In the genomic region with DNA sequence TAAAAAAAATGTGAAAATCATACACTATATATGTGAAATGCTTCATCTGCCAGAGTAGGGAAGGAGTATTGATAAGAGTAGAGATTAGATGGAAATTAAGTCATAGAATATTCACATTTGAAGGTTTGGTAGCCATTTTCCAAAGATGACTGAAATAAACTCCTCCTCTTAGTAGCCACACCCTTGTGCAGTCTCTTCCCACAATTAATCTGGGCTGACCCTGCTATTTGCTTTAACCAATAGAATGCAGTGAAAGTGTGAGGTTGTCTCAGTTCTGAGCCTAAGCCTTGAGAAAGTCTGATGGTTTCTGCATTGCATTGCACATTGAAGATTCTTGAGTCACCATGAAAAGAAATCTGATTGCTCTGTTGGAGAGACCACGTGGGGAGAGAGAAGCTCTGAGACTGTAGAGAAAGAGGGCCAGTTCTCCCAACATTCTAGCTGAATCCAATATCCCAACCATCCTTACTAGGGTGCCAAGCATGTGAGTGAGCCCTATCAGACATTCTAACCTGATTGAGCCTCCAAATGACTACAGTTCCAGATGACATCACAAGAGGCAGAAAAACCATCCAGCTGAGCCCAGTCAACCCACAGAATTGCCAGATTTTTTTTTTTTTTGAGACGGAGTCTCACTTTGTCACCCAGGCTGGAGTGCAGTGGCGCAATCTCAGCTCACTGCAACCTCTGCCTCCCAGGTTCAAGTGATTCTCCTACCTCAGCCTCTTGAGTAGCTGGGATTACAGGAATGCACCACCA, we compare ENCODE assay signal across 19 cellular contexts. TPM values are rescaled to one million over a fixed set of nuclear protein-coding genes. Genes with fewer than 3 reads are reported as not detected.
A peak's percentile ranks its signal among the peaks of the same experiment; 100 is the strongest.
DNase-seq lines count a peak whose midpoint lies in the region; ATAC-seq, FAIRE-seq and TF ChIP-seq lines count a peak whose summit lies in the region.
"Had no signal": no experiment of that assay in that cellular context is flagged by ENCODE, and none has a peak within 500 bp of the region (broad histone marks: within the 10 kb centered on the region; RNA-seq: fewer than 3 reads in every experiment).

No MANE protein-coding gene starts in this region.

- TF ChIP-seq RAD21 in HCT116 (IDR thresholded peaks at IDR 0.05; ENCODE audit: low read depth) (no peak), K562 (CRISPR knock-in tag; conservative IDR thresholded peaks at IDR 0.05 in 1 of 2, IDR thresholded peaks at IDR 0.05 in 1 of 2) (no peak)

- no peak overlapping the region for H3K27ac ChIP-seq in GM23338 (ENCODE audit: low read depth)
- H3K27ac ChIP-seq in HCT116 (ENCODE audit: low read depth, low read length): no peak overlapping the region
- H3K27ac ChIP-seq in K562 (ENCODE audit: extremely low read depth, low read depth, low read length): no peak overlapping the region

- H3K4me1 ChIP-seq in GM23338 (ENCODE audit: insufficient read depth) (no peaks in the 10 kb centered on the region), HCT116 (ENCODE audit: control insufficient read depth in 1 of 2, insufficient read depth in 2 of 2, low read length in 2 of 2) (no peaks in the 10 kb centered on the region; a peak in 1 of 4 replicates), K562 (replicated peaks in 1 of 2; ENCODE audit: control insufficient read depth in 2 of 2, insufficient read depth in 2 of 2, low read length in 2 of 2) (no peaks in the 10 kb centered on the region)

- no peak for TF ChIP-seq POLR2A in HCT116 (IDR thresholded peaks at IDR 0.05; ENCODE audit: borderline replicate concordance, extremely low read depth, insufficient read depth, insufficient read length)
- TF ChIP-seq POLR2A in K562 (conservative IDR thresholded peaks at IDR 0.05): no peak

- CTCF ChIA-PET in HCT116 (lab: Charles Lee): no interaction called here
- CTCF ChIA-PET in K562 (lab: Yijun Ruan, JAX; ENCODE audit: low intra/inter-chr PET ratio): no interaction called here

- no peaks in the 10 kb centered on the region for H3K79me2 ChIP-seq in GM23338 (replicated peaks; ENCODE audit: insufficient read depth)
- H3K79me2 ChIP-seq in HCT116 (ENCODE audit: insufficient read depth, low read length): no peaks in the 10 kb centered on the region
- no peaks in the 10 kb centered on the region for H3K79me2 ChIP-seq in K562 (ENCODE audit: control insufficient read depth, insufficient read depth, low read length)

- H3K27me3 ChIP-seq in GM23338 (ENCODE audit: insufficient read depth) (no peaks in the 10 kb centered on the region), HCT116 (ENCODE audit: insufficient read depth, low read length) (no peaks in the 10 kb centered on the region), K562 (ENCODE audit: control insufficient read depth in 2 of 2, insufficient read depth in 2 of 2, low read length in 2 of 2) (no peaks in the 10 kb centered on the region)

- H4K20me1 ChIP-seq in GM23338 (replicated peaks; ENCODE audit: insufficient read depth) (no peaks in the 10 kb centered on the region), HCT116 (ENCODE audit: insufficient read depth) (no peaks in the 10 kb centered on the region), K562 (replicated peaks; ENCODE audit: control insufficient read depth, insufficient read depth, low read length) (no peaks in the 10 kb centered on the region)

- H3K36me3 ChIP-seq in GM23338 (ENCODE audit: insufficient read depth) (no peaks in the 10 kb centered on the region), HCT116 (ENCODE audit: control insufficient read depth in 1 of 2, insufficient read depth in 2 of 2, low read length in 2 of 2) (no peaks in the 10 kb centered on the region), K562 (ENCODE audit: control insufficient read depth, insufficient read depth, low read length) (no peaks in the 10 kb centered on the region)

- no peak overlapping the region for H3K4me3 Mint-ChIP-seq in GM23338
- H3K4me3 Mint-ChIP-seq: CD4-positive, alpha-beta memory T cell; HFFc6 had no signal

- H3K27me3 Mint-ChIP-seq in GM23338 (ENCODE audit: insufficient read depth, low read depth, poor library complexity): peaks cover 2% of the 10 kb centered on the region
- H3K27me3 Mint-ChIP-seq: CD4-positive, alpha-beta memory T cell had no signal

- no peaks in the 10 kb centered on the region; the same call in 2 of the 3 replicates for H3K36me3 Mint-ChIP-seq in GM23338 (ENCODE audit: low read depth)
- peaks cover 5% of the 10 kb centered on the region in 2 donors for H3K36me3 Mint-ChIP-seq in activated naive CD4-positive, alpha-beta T cell treated with anti-CD3 and anti-CD28 coated beads, Interleukin-2, amount 50 U/mL, for 72 hours

- POLR2A ChIA-PET in HCT116 (lab: Charles Lee) (no interaction called here), K562 (lab: Yijun Ruan, JAX) (no interaction called here)

- intact Hi-C loops in HCT116 (cut with micrococcal nuclease) (no loop called here), K562 (cut with micrococcal nuclease) (no loop called here)

- no peaks in the 10 kb centered on the region for H3K9me1 ChIP-seq in K562 (ENCODE audit: control insufficient read depth, insufficient read depth, low read length)

- no peak overlapping the region for H3K4me2 ChIP-seq in GM23338
- H3K4me2 ChIP-seq in HCT116 (ENCODE audit: low read length): no peak overlapping the region
- H3K4me2 ChIP-seq in K562 (ENCODE audit: insufficient read depth, low read length): no peak overlapping the region

- RAD21 ChIA-PET in HCT116 (lab: Charles Lee; ENCODE audit: low non-redundant PET in 1 of 2, low total read pairs in 2 of 2, uncharacterized antibody in 2 of 2, unreplicated experiment in 2 of 2): no interaction called here

- BruUV-seq in HCT116 (replicated peaks; lab: Mats Ljungman, UMichigan) (no TSS peak), K562 (replicated peaks; lab: Mats Ljungman, UMichigan) (no TSS peak)

- DNase-seq in GM23338 (ENCODE audit: low spot score): no peak
- no peak for DNase-seq in HCT116 (ENCODE audit: low read depth, low spot score)
- no peak for DNase-seq in K562 (ENCODE audit: extremely low read depth in 1 of 4, low spot score in 3 of 4)
- DNase-seq in activated naive CD4-positive, alpha-beta T cell treated with anti-CD3 and anti-CD28 coated beads, Interleukin-2, amount 50 U/mL, for 72 hours (ENCODE audit: low spot score in 2 of 2): no peak
- DNase-seq in stimulated activated CD4-positive, alpha-beta T cell treated with anti-CD3 and anti-CD28 coated beads, Interleukin-1b, Interleukin-23, amount 100 ng/mL, for 48 hours: no peak
- DNase-seq: C1 segment of cervical spinal cord; Calu3; CD4-positive, alpha-beta memory T cell; COR-L47; DMS53; DMS79 treated with DMSO at 0.1 percent for 48 hours; GF-D8; H7; HCEC 1CT; HFFc6 had no signal

- no peaks in the 10 kb centered on the region for H3K9me2 ChIP-seq in GM23338 (ENCODE audit: insufficient read depth)
- H3K9me2 ChIP-seq in HCT116 (ENCODE audit: insufficient read depth): no peaks in the 10 kb centered on the region

- no peak overlapping the region for H3K9ac ChIP-seq in HCT116 (ENCODE audit: low read length)
- H3K9ac ChIP-seq in K562 (ENCODE audit: insufficient read depth in 1 of 2, low read depth in 2 of 2, low read length in 2 of 2): no peak overlapping the region

- H3K4me3 ChIP-seq in GM23338: no peak overlapping the region
- no peak overlapping the region for H3K4me3 ChIP-seq in HCT116 (replicated peaks in 1 of 2; ENCODE audit: low read depth in 1 of 2, low read length in 2 of 2)
- no peak overlapping the region for H3K4me3 ChIP-seq in K562

- no peak for TF ChIP-seq EP300 in K562 (IDR thresholded peaks at IDR 0.05; ENCODE audit: low read length)

- WGBS in K562 (ENCODE audit: insufficient coverage, low coverage, missing lambda C conversion rate): 68% methylated on average over 2 of the region's 3 CpGs

- H3F3A ChIP-seq in GM23338 (replicated peaks; ENCODE audit: low read depth): no peaks in the 10 kb centered on the region

- peaks cover 4% of the 10 kb centered on the region; the same call in 1 of the 3 replicates for H3K9me3 Mint-ChIP-seq in GM23338
- peaks cover 5 to 6% of the 10 kb centered on the region in 2 donors for H3K9me3 Mint-ChIP-seq in activated naive CD4-positive, alpha-beta T cell treated with anti-CD3 and anti-CD28 coated beads, Interleukin-2, amount 50 U/mL, for 72 hours

- H3K4me1 Mint-ChIP-seq in GM23338: no peaks in the 10 kb centered on the region
- H3K4me1 Mint-ChIP-seq: CD4-positive, alpha-beta memory T cell had no signal

- H2AFZ ChIP-seq in GM23338 (no peak overlapping the region), HCT116 (ENCODE audit: low read depth, low read length, poor library complexity, severe bottlenecking) (no peak overlapping the region), K562 (ENCODE audit: low read depth, low read length) (peak overlapping the region; percentile 33; the same call in 1 of the 2 replicates)

- no peak for TF ChIP-seq CTCF in GM23338 (conservative IDR thresholded peaks at IDR 0.05; ENCODE audit: low read depth in 2 of 2)
- no peak for TF ChIP-seq CTCF in HCT116 (IDR thresholded peaks at IDR 0.05 in 2 of 3, conservative IDR thresholded peaks at IDR 0.05 in 1 of 3; ENCODE audit: borderline replicate concordance in 1 of 3, insufficient read depth in 1 of 3, low read depth in 2 of 3, low read length in 2 of 3)
- no peak for TF ChIP-seq CTCF in K562 (IDR thresholded peaks at IDR 0.05 in 2 of 3, conservative IDR thresholded peaks at IDR 0.05 in 1 of 3; ENCODE audit: insufficient read depth in 2 of 3, low read depth in 1 of 3, low read length in 3 of 3)

- H3K9me3 ChIP-seq in HCT116 (ENCODE audit: control insufficient read depth in 1 of 2, insufficient read depth in 1 of 2, low read depth in 1 of 2, low read length in 2 of 2): no peaks in the 10 kb centered on the region
- H3K9me3 ChIP-seq in K562 (replicated peaks; ENCODE audit: control insufficient read depth, insufficient read depth, low read depth, low read length): no peaks in the 10 kb centered on the region

- no peak for ATAC-seq in GM23338
- peak; percentile 54; the same call in 1 of the 2 replicates for ATAC-seq in HCT116
- ATAC-seq in K562: peak; percentile 83
- no peak for ATAC-seq in activated naive CD4-positive, alpha-beta T cell treated with anti-CD3 and anti-CD28 coated beads, Interleukin-2, amount 50 U/mL, for 72 hours
- ATAC-seq in GM19397 (IDR thresholded peaks at IDR 0.05; ENCODE audit: unreplicated experiment): no peak

- H3K27ac Mint-ChIP-seq in GM23338: no peak overlapping the region
- no peak overlapping the region for H3K27ac Mint-ChIP-seq in activated naive CD4-positive, alpha-beta T cell treated with anti-CD3 and anti-CD28 coated beads, Interleukin-2, amount 50 U/mL, for 72 hours
- H3K27ac Mint-ChIP-seq: CD4-positive, alpha-beta memory T cell; HFFc6 had no signal

- in situ Hi-C loops in K562 (cut with MboI): no loop called here

- FAIRE-seq in K562 (lab: Jason Lieb, UNC): no peak
- FAIRE-seq: GM12891, GM18507, H1 had no signal

RNA-seq across cellular contexts. Expression of a gene that starts 29.4 kb away (rescaled TPM):
- total RNA-seq in GM23338 (2014; rRNA removed; shearing (Covaris generic)): 365 and 368 TPM in 2 replicates
- polyA plus RNA-seq in GM23338 (2016; fragmentation: Nextera tagmentation; extraction: Ambion mirVana): 113 and 119 TPM in 2 replicates
- 285 TPM for total RNA-seq in HCT116 (2021; ENCODE audit: unreplicated experiment)
- polyA plus RNA-seq in HCT116 (2012): 133 and 173 TPM in 2 replicates
- 130 and 461 TPM in 2 replicates for total RNA-seq in K562 (2011; cell fraction: chromatin; rRNA removed; ENCODE audit: low replicate concordance)
- total RNA-seq in K562 (2011; cell fraction: nucleolus; rRNA removed): 84.2 and 92.2 TPM in 2 replicates
- 188 and 293 TPM in 2 replicates for total RNA-seq in K562 (2011; cell fraction: nucleoplasm; rRNA removed)
- 216 and 244 TPM in 2 replicates for total RNA-seq in K562 (2014; rRNA removed)
- 226 and 247 TPM in 2 replicates for total RNA-seq in K562 (2014; rRNA removed; fragmentation: Illumina TruSeq; extraction: Trizol)
- 237 and 246 TPM in 2 replicates for total RNA-seq in K562 (2015; rRNA removed; fragmentation: Illumina TruSeq; extraction: Trizol)
- 252 and 263 TPM in 2 replicates for total RNA-seq in K562 (2021)
- polyA plus RNA-seq in K562 (2011; rRNA removed): 255 and 269 TPM in 2 replicates
- polyA plus RNA-seq in K562 (2011; cell fraction: cytosol; rRNA removed): 244 and 252 TPM in 2 replicates
- 170 and 222 TPM in 2 replicates for polyA plus RNA-seq in K562 (2011; cell fraction: nucleus; rRNA removed)
- polyA plus RNA-seq in K562 (2012): 154 and 186 TPM in 2 replicates
- polyA plus RNA-seq in K562 (2014; fragmentation: Illumina TruSeq; extraction: Trizol): 235 and 271 TPM in 2 replicates
- polyA plus RNA-seq in K562 (2014; fragmentation: Nextera tagmentation; extraction: Ambion mirVana): 10 to 100 TPM; 49.6 to 51.8 TPM
- 181 and 188 TPM in 2 replicates for polyA plus RNA-seq in K562 (2014; rRNA removed)
- 519 and 530 TPM in 2 replicates for polyA minus RNA-seq in K562 (2011; rRNA and poly(A)+ RNA removed)
- polyA minus RNA-seq in K562 (2011; cell fraction: cytosol; rRNA and poly(A)+ RNA removed): 168 and 225 TPM in 2 replicates
- polyA minus RNA-seq in K562 (2011; cell fraction: nucleus; rRNA and poly(A)+ RNA removed): 89.8 and 158 TPM in 2 replicates
- 100 to 1,000 TPM; 191 to 241 TPM for total RNA-seq in activated naive CD4-positive, alpha-beta T cell treated with anti-CD3 and anti-CD28 coated beads, Interleukin-2, amount 50 U/mL, for 72 hours

Comparison
In these comparisons a context has a peak if more than half of its experiments do, and no peak if none do; other contexts are left out.
1. ATAC-seq: peak in HCT116 (single experiment) and K562 (single experiment); none in GM23338 (single experiment), activated naive CD4-positive, alpha-beta T cell treated with anti-CD3 and anti-CD28 coated beads, Interleukin-2, amount 50 U/mL, for 72 hours (0 of 2) and GM19397 (single experiment).